Comparison of ENCODE assay signal across 8 cellular contexts in genomic region chrX:136759968-136760367, GRCh38.
DNase-seq lines count a peak whose midpoint lies in the region; ATAC-seq, FAIRE-seq and TF ChIP-seq lines count a peak whose summit lies in the region.

No MANE protein-coding gene starts in this region.

- no peaks in the 10 kb centered on the region for H3K9me3 Mint-ChIP-seq in activated naive CD8-positive, alpha-beta T cell (ENCODE audit: low read depth)

- H3K36me3 ChIP-seq in tibial artery, result no peaks in the 10 kb centered on the region

- H3K27me3 Mint-ChIP-seq in activated naive CD8-positive, alpha-beta T cell, result no peaks in the 10 kb centered on the region

- peak; percentile 68 for ATAC-seq in GM19395 (IDR thresholded peaks at IDR 0.05; ENCODE audit: unreplicated experiment)
- peak; percentile 78 for ATAC-seq in HG03521 (IDR thresholded peaks at IDR 0.05; ENCODE audit: unreplicated experiment)

- no peak for FAIRE-seq in RCC 7860 (lab: Jason Lieb, UNC)

- no peaks in the 10 kb centered on the region for H3K9me3 ChIP-seq in tibial artery

- H3K27ac ChIP-seq in tibial artery, result no peak overlapping the region
- H3K27ac ChIP-seq in substantia nigra (ENCODE audit: low read depth, low read length, poor library complexity, severe bottlenecking), result no peak overlapping the region

- no peaks in the 10 kb centered on the region for H3K27me3 ChIP-seq in tibial artery

- no peaks in the 10 kb centered on the region for H3K36me3 Mint-ChIP-seq in activated naive CD8-positive, alpha-beta T cell

- peaks cover 0 to 26% (median 0%) of the 10 kb centered on the region in 4 donors for H3K4me1 ChIP-seq in tibial artery

- H3K4me3 ChIP-seq in tibial artery, result no peak overlapping the region

- intact Hi-C loops in tibial artery (cut with DNase I; ENCODE audit: low total_unique reads), result no loop called here

- H3K4me1 Mint-ChIP-seq in activated naive CD8-positive, alpha-beta T cell (ENCODE audit: low read depth), result peaks cover 66% of the 10 kb centered on the region

- no peak for TF ChIP-seq CTCF in tibial artery (IDR thresholded peaks at IDR 0.05)

- H3K27ac Mint-ChIP-seq in activated naive CD8-positive, alpha-beta T cell, result peak overlapping the region; percentile 83

- peak; percentile 39 for DNase-seq in CD1c-positive myeloid dendritic cell (ENCODE audit: extremely low spot score)
- no peak for DNase-seq in tibial artery
- no peak for DNase-seq in GOT3 (lab: John Stamatoyannopoulos, UW)
- DNase-seq in substantia nigra (lab: John Stamatoyannopoulos, UW), result no peak
- DNase-seq in RCC 7860 (ENCODE audit: low spot score), result no peak

- no peak overlapping the region for H3K4me3 Mint-ChIP-seq in activated naive CD8-positive, alpha-beta T cell
